In genomic region chr2:217016829-217017228, GRCh38 we compare ENCODE assay signal across 25 cellular contexts.
"Had no signal": no experiment of that assay in that cellular context is flagged by ENCODE, and none has a peak within 500 bp of the region (broad histone marks: within the 10 kb centered on the region; RNA-seq: fewer than 3 reads in every experiment).

No MANE protein-coding gene starts in this region.

- H3K4me3 ChIP-seq: breast epithelium, lung, neural progenitor cell, prostate gland, skin epidermis, stomach, thoracic aorta, upper lobe of left lung had no signal

- H3K36me3 Mint-ChIP-seq: activated naive CD4-positive, alpha-beta T cell treated with anti-CD3 and anti-CD28 coated beads, Interleukin-2, amount 50 U/mL, for 24 hours; neural progenitor cell; stimulated activated effector memory CD8-positive, alpha-beta T cell treated with anti-CD3 and anti-CD28 coated beads, Interleukin-12 subunit alpha, Interleukin-12 subunit beta, amount 100 ng/mL, for 72 hours had no signal

- H3K27ac Mint-ChIP-seq: activated naive CD4-positive, alpha-beta T cell treated with anti-CD3 and anti-CD28 coated beads, Interleukin-2, amount 50 U/mL, for 24 hours; neural progenitor cell; stimulated activated effector memory CD8-positive, alpha-beta T cell treated with anti-CD3 and anti-CD28 coated beads, Interleukin-12 subunit alpha, Interleukin-12 subunit beta, amount 100 ng/mL, for 72 hours had no signal

- H3K9ac ChIP-seq: neural progenitor cell had no signal

- H3K4me1 ChIP-seq: breast epithelium, neural progenitor cell, prostate gland, upper lobe of left lung had no signal

- H3K4me2 ChIP-seq: neural progenitor cell had no signal

- H3K27ac ChIP-seq: neural progenitor cell, prostate gland, stomach, thoracic aorta, upper lobe of left lung had no signal

- ATAC-seq: esophagus mucosa; left colon; right cardiac atrium; stimulated activated effector memory CD8-positive, alpha-beta T cell treated with anti-CD3 and anti-CD28 coated beads, Interleukin-12 subunit alpha, Interleukin-12 subunit beta, amount 100 ng/mL, for 72 hours had no signal

- H2AFZ ChIP-seq: neural progenitor cell had no signal

- H3K4me1 Mint-ChIP-seq: activated naive CD4-positive, alpha-beta T cell treated with anti-CD3 and anti-CD28 coated beads, Interleukin-2, amount 50 U/mL, for 24 hours; stimulated activated effector memory CD8-positive, alpha-beta T cell treated with anti-CD3 and anti-CD28 coated beads, Interleukin-12 subunit alpha, Interleukin-12 subunit beta, amount 100 ng/mL, for 72 hours had no signal

- H3K36me3 ChIP-seq: breast epithelium, neural progenitor cell, prostate gland, stomach, thoracic aorta, upper lobe of left lung had no signal

- DNase-seq: activated CD4-positive, alpha-beta T cell treated with anti-CD3 and anti-CD28 coated beads, Interleukin-2, amount 50 U/mL, for 1 hour; activated CD4-positive, CD25-positive, alpha-beta regulatory T cell; activated CD8-positive, alpha-beta memory T cell treated with anti-CD3 and anti-CD28 coated beads, Interleukin-2, amount 50 U/mL, for 48 hours; activated effector memory CD4-positive, alpha-beta T cell treated with Interleukin-2 at 50 U/mL for 16 hours; activated T-cell treated with anti-CD3 and anti-CD28 coated beads, Interleukin-2, amount 50 U/mL, for 48 hours; cerebellar nuclear complex; cortex of kidney; hypothalamus; islet precursor cell; midbrain; stimulated activated CD4-positive, alpha-beta T cell treated with anti-CD3 and anti-CD28 coated beads, Interleukin-4, amount 100 ng/mL, for 24 hours; stomach; T1000; upper lobe of left lung had no signal

- H3K9me3 ChIP-seq: breast epithelium, prostate gland, stomach, thoracic aorta, upper lobe of left lung had no signal

- H3K4me3 Mint-ChIP-seq: activated naive CD4-positive, alpha-beta T cell treated with anti-CD3 and anti-CD28 coated beads, Interleukin-2, amount 50 U/mL, for 24 hours; neural progenitor cell; stimulated activated effector memory CD8-positive, alpha-beta T cell treated with anti-CD3 and anti-CD28 coated beads, Interleukin-12 subunit alpha, Interleukin-12 subunit beta, amount 100 ng/mL, for 72 hours had no signal

- H3K27me3 ChIP-seq: breast epithelium, neural progenitor cell, stomach, upper lobe of left lung had no signal
